Comparison of ENCODE assay signal across 19 cellular contexts in genomic region chr3:118495243-118495642, GRCh38.
A peak's percentile ranks its signal among the peaks of the same experiment; 100 is the strongest.
DNase-seq lines count a peak whose midpoint lies in the region; ATAC-seq, FAIRE-seq and TF ChIP-seq lines count a peak whose summit lies in the region.
"Had no signal": no experiment of that assay in that cellular context is flagged by ENCODE, and none has a peak within 500 bp of the region (broad histone marks: within the 10 kb centered on the region; RNA-seq: fewer than 3 reads in every experiment).

No MANE protein-coding gene starts in this region.

- peak; percentile 44 for ATAC-seq in GM18508 (IDR thresholded peaks at IDR 0.05; ENCODE audit: insufficient read depth, unreplicated experiment)
- ATAC-seq in GM21390 (IDR thresholded peaks at IDR 0.05; ENCODE audit: unreplicated experiment): peak; percentile 61
- ATAC-seq: A549, K562, T-helper 17 cell had no signal

- H3K4me1 Mint-ChIP-seq in neural crest cell: peaks cover 10% of the 10 kb centered on the region
- H3K4me1 Mint-ChIP-seq: T-helper 17 cell had no signal

- peak; percentile 34 for TF ChIP-seq CTCF in neural crest cell (conservative IDR thresholded peaks at IDR 0.05)
- peak in 1 of 6 experiments; percentile 15 for TF ChIP-seq CTCF in esophagus squamous epithelium (IDR thresholded peaks at IDR 0.05)
- no peak for TF ChIP-seq CTCF in vagina (IDR thresholded peaks at IDR 0.05)

- H3K27me3 Mint-ChIP-seq in neural crest cell (ENCODE audit: low read depth): no peaks in the 10 kb centered on the region
- H3K27me3 Mint-ChIP-seq: T-helper 17 cell had no signal

- H3K9me3 ChIP-seq in esophagus squamous epithelium (no peaks in the 10 kb centered on the region), vagina (no peaks in the 10 kb centered on the region)
- H3K9me3 ChIP-seq: A549 had no signal

- no peaks in the 10 kb centered on the region for H3K4me1 ChIP-seq in esophagus squamous epithelium
- no peaks in the 10 kb centered on the region for H3K4me1 ChIP-seq in vagina
- H3K4me1 ChIP-seq: A549 had no signal

- H3K36me3 Mint-ChIP-seq in neural crest cell (ENCODE audit: low read depth): no peaks in the 10 kb centered on the region

- no peak overlapping the region for H3K27ac Mint-ChIP-seq in neural crest cell (ENCODE audit: unreplicated experiment)
- H3K27ac Mint-ChIP-seq: T-helper 17 cell had no signal

- no peak overlapping the region for H3K27ac ChIP-seq in esophagus squamous epithelium
- no peak overlapping the region for H3K27ac ChIP-seq in vagina
- H3K27ac ChIP-seq: A549 had no signal

- TF ChIP-seq POLR2A in GM12892 (IDR thresholded peaks at IDR 0.05; ENCODE audit: low read depth, low read length) (no peak), esophagus squamous epithelium (IDR thresholded peaks at IDR 0.05) (no peak), vagina (IDR thresholded peaks at IDR 0.05) (no peak)

- H3K27me3 ChIP-seq in esophagus squamous epithelium (no peaks in the 10 kb centered on the region), vagina (no peaks in the 10 kb centered on the region)

- no peaks in the 10 kb centered on the region for H3K9me3 Mint-ChIP-seq in neural crest cell

- H3K4me3 ChIP-seq in esophagus squamous epithelium (no peak overlapping the region), vagina (no peak overlapping the region)
- H3K4me3 ChIP-seq: A549, K562 had no signal

- peak; percentile 67 to 71 for DNase-seq in NCI-H526 (lab: John Stamatoyannopoulos, UW)
- no peak for DNase-seq in neural crest cell (ENCODE audit: low read depth, low spot score)
- no peak for DNase-seq in nucleus accumbens (lab: John Stamatoyannopoulos, UW)
- no peak for DNase-seq in GM12892 (ENCODE audit: insufficient read length)
- DNase-seq in esophagus squamous epithelium (lab: John Stamatoyannopoulos, UW): no peak
- no peak for DNase-seq in vagina (ENCODE audit: extremely low spot score in 2 of 2)
- DNase-seq: C1 segment of cervical spinal cord, NCI-H1417, NCI-H1930, NCI-H446, NCI-H748 treated with DMSO at 0.1 percent for 48 hours, RPMI8226, T-helper 17 cell had no signal

- H3K4me3 Mint-ChIP-seq in neural crest cell: no peak overlapping the region
- H3K4me3 Mint-ChIP-seq: T-helper 17 cell had no signal

- intact Hi-C loops in esophagus squamous epithelium (cut with DNase I): no loop called here
- intact Hi-C loops in vagina (cut with DNase I): no loop called here

- H3K36me3 ChIP-seq in esophagus squamous epithelium: no peaks in the 10 kb centered on the region
- no peaks in the 10 kb centered on the region for H3K36me3 ChIP-seq in vagina

- no peak for FAIRE-seq in GM12892 (lab: Jason Lieb, UNC)
- FAIRE-seq: A549, GM19239, H54, K562 had no signal

- WGBS in esophagus squamous epithelium, 2 donors: 94 to 96% methylated on average over 1 of the region's 1 CpG

Comparison
In these comparisons a context has a peak if more than half of its experiments do, and no peak if none do; other contexts are left out.
1. DNase-seq: peak in NCI-H526 (2 of 2); none in neural crest cell (single experiment), nucleus accumbens (0 of 56), GM12892 (single experiment), esophagus squamous epithelium (single experiment) and vagina (0 of 2).